In genomic region chr1:19650416-19651140, GRCh38 we compare ENCODE assay signal across 11 cellular contexts. TPM values are rescaled to one million over a fixed set of nuclear protein-coding genes. Genes with fewer than 3 reads are reported as not detected.
DNase-seq lines count a peak whose midpoint lies in the region; ATAC-seq and TF ChIP-seq lines count a peak whose summit lies in the region.
"Had no signal": no experiment of that assay in that cellular context is flagged by ENCODE, and none has a peak within 500 bp of the region (broad histone marks: within the 10 kb centered on the region; RNA-seq: fewer than 3 reads in every experiment).

No MANE protein-coding gene starts in this region.

- H3K9me3 ChIP-seq in MM.1S (replicated peaks; ENCODE audit: insufficient read depth, low read length) (no peaks in the 10 kb centered on the region), iPS-18c (ENCODE audit: control insufficient read depth, insufficient read depth, low read length) (no peaks in the 10 kb centered on the region)
- H3K9me3 ChIP-seq: neutrophil had no signal

- H3K27ac Mint-ChIP-seq in MCF 10A (ENCODE audit: low read depth, unreplicated experiment), result peak overlapping the region; percentile 75
- H3K27ac Mint-ChIP-seq in stimulated activated naive B cell treated with anti-CD40 and anti-IgM and Interleukin-4, amounts not matched to agents 10 μg/mL and 1 μg/mL and 100 μg/mL, for 72 hours, result peak overlapping the region; percentile 31
- no peak overlapping the region for H3K27ac Mint-ChIP-seq in glutamatergic neuron (ENCODE audit: unreplicated experiment)

- peak overlapping the region; percentile 21; the same call in 1 of the 2 replicates for H3K4me2 ChIP-seq in MM.1S (ENCODE audit: low read depth, low read length)

- no peak overlapping the region for H3K9ac ChIP-seq in MM.1S (ENCODE audit: low read length)

- no peaks in the 10 kb centered on the region for H3K9me3 Mint-ChIP-seq in MCF 10A (ENCODE audit: unreplicated experiment)
- no peaks in the 10 kb centered on the region for H3K9me3 Mint-ChIP-seq in stimulated activated naive B cell treated with anti-CD40 and anti-IgM and Interleukin-4, amounts not matched to agents 10 μg/mL and 1 μg/mL and 100 μg/mL, for 72 hours
- peaks cover 6% of the 10 kb centered on the region for H3K9me3 Mint-ChIP-seq in glutamatergic neuron (ENCODE audit: unreplicated experiment)

- H3K36me3 Mint-ChIP-seq in MCF 10A (ENCODE audit: insufficient read depth, unreplicated experiment), result peaks cover 27% of the 10 kb centered on the region
- no peaks in the 10 kb centered on the region for H3K36me3 Mint-ChIP-seq in stimulated activated naive B cell treated with anti-CD40 and anti-IgM and Interleukin-4, amounts not matched to agents 10 μg/mL and 1 μg/mL and 100 μg/mL, for 72 hours
- no peaks in the 10 kb centered on the region for H3K36me3 Mint-ChIP-seq in glutamatergic neuron (ENCODE audit: unreplicated experiment)

- no peak for ATAC-seq in stimulated activated naive B cell treated with anti-CD40 and anti-IgM and Interleukin-4, amounts not matched to agents 10 μg/mL and 1 μg/mL and 100 μg/mL, for 72 hours (replicated peaks)
- ATAC-seq in GM21737 (IDR thresholded peaks at IDR 0.05; ENCODE audit: unreplicated experiment), result no peak
- ATAC-seq in GM21529 (IDR thresholded peaks at IDR 0.05; ENCODE audit: unreplicated experiment), result no peak
- ATAC-seq in HG02798 (IDR thresholded peaks at IDR 0.05; ENCODE audit: poor library complexity, unreplicated experiment), result no peak

- H3K36me3 ChIP-seq in MM.1S (replicated peaks; ENCODE audit: insufficient read depth, low read length), result no peaks in the 10 kb centered on the region
- H3K36me3 ChIP-seq: neutrophil had no signal

- no peak for TF ChIP-seq CTCF in MM.1S (IDR thresholded peaks at IDR 0.05; ENCODE audit: low read length)
- TF ChIP-seq CTCF in MCF 10A (IDR thresholded peaks at IDR 0.05; ENCODE audit: unreplicated experiment), result no peak
- TF ChIP-seq CTCF in glutamatergic neuron (IDR thresholded peaks at IDR 0.05; ENCODE audit: partially characterized antibody, unreplicated experiment), result no peak

- no peaks in the 10 kb centered on the region for H3K79me2 ChIP-seq in MM.1S (ENCODE audit: low read length)

- peaks cover 46% of the 10 kb centered on the region for H3K27me3 ChIP-seq in MM.1S (replicated peaks; ENCODE audit: insufficient read depth, low read length)

- H3K4me3 ChIP-seq in MM.1S (ENCODE audit: low read length) (no peak overlapping the region), iPS-18c (ENCODE audit: insufficient read depth, low read depth, low read length) (peak overlapping the region; percentile 2)

- H3K9me2 ChIP-seq in MM.1S (replicated peaks; ENCODE audit: insufficient read depth, low read length), result no peaks in the 10 kb centered on the region

- no peak for DNase-seq in MM.1S
- no peak for DNase-seq in MCF 10A (ENCODE audit: unreplicated experiment)
- DNase-seq in stimulated activated naive B cell treated with anti-CD40 and anti-IgM and Interleukin-4, amounts not matched to agents 10 μg/mL and 1 μg/mL and 100 μg/mL, for 72 hours, result no peak
- DNase-seq in glutamatergic neuron, result no peak
- DNase-seq: DMS153, NCI-H1048 had no signal

- CTCF ChIA-PET in MCF 10A (lab: Yijun Ruan, JAX), result interaction anchor here (0.5 to 4.5 kb wide), 10 partner anchors 10 to 309 kb away, joined by 3 to 25 read pairs (median 4); no protein-coding TSS in a partner anchor

- no peaks in the 10 kb centered on the region for H4K20me1 ChIP-seq in MM.1S (ENCODE audit: insufficient read depth, low read length)

- no peaks in the 10 kb centered on the region for H3K4me1 ChIP-seq in MM.1S (ENCODE audit: low read length)

- H3K4me1 Mint-ChIP-seq in MCF 10A (ENCODE audit: insufficient read depth, unreplicated experiment) (peaks cover 56% of the 10 kb centered on the region), glutamatergic neuron (ENCODE audit: low read depth, unreplicated experiment) (peaks cover 12% of the 10 kb centered on the region)
- peaks cover 7 to 27% of the 10 kb centered on the region in 2 donors for H3K4me1 Mint-ChIP-seq in stimulated activated naive B cell treated with anti-CD40 and anti-IgM and Interleukin-4, amounts not matched to agents 10 μg/mL and 1 μg/mL and 100 μg/mL, for 72 hours

- H3K4me3 Mint-ChIP-seq in MCF 10A (ENCODE audit: unreplicated experiment), result peak overlapping the region; percentile 8
- no peak overlapping the region for H3K4me3 Mint-ChIP-seq in stimulated activated naive B cell treated with anti-CD40 and anti-IgM and Interleukin-4, amounts not matched to agents 10 μg/mL and 1 μg/mL and 100 μg/mL, for 72 hours
- H3K4me3 Mint-ChIP-seq in glutamatergic neuron (ENCODE audit: unreplicated experiment), result no peak overlapping the region

- no TSS peak for BruUV-seq in MCF 10A (replicated peaks; lab: Mats Ljungman, UMichigan)

- H3K27me3 Mint-ChIP-seq in MCF 10A (ENCODE audit: insufficient read depth, unreplicated experiment), result no peaks in the 10 kb centered on the region
- H3K27me3 Mint-ChIP-seq in stimulated activated naive B cell treated with anti-CD40 and anti-IgM and Interleukin-4, amounts not matched to agents 10 μg/mL and 1 μg/mL and 100 μg/mL, for 72 hours, result peaks cover 35 to 54% of the 10 kb centered on the region in 2 donors
- H3K27me3 Mint-ChIP-seq in glutamatergic neuron (ENCODE audit: unreplicated experiment), result peaks cover 12% of the 10 kb centered on the region

- POLR2A ChIA-PET in MCF 10A (lab: Yijun Ruan, JAX), result interaction anchor here (0.8 to 1.2 kb wide), 5 partner anchors 8 to 212 kb away, joined by 3 to 4 read pairs (median 3); no protein-coding TSS in a partner anchor

- no peaks in the 10 kb centered on the region for H3F3A ChIP-seq in MM.1S (ENCODE audit: insufficient read depth, low read length)

- H2AFZ ChIP-seq in MM.1S (ENCODE audit: low read length), result no peak overlapping the region

- intact Hi-C loops in MCF 10A (cut with micrococcal nuclease), result loop anchor here (1.0 to 5.0 kb wide), 2 partner anchors 68 to 163 kb away; no protein-coding TSS in a partner anchor

- no peak overlapping the region for H3K27ac ChIP-seq in MM.1S (ENCODE audit: low read length)
- H3K27ac ChIP-seq: neutrophil had no signal

RNA-seq across cellular contexts. Expression of gene NBL1, which starts 6.5 kb away (rescaled TPM):
- total RNA-seq in MCF 10A (2022) (70.4 and 73.3 TPM in 2 replicates), glutamatergic neuron (ENCODE audit: unreplicated experiment) (14.4 TPM)

RNA-seq across cellular contexts. Expression of gene HTR6, which starts 14.1 kb away (rescaled TPM):
- total RNA-seq in MCF 10A (2022) (not detected in 2 replicates), glutamatergic neuron (ENCODE audit: unreplicated experiment) (not detected)
